ENCODE assay signal across 22 cellular contexts in the genomic region with DNA sequence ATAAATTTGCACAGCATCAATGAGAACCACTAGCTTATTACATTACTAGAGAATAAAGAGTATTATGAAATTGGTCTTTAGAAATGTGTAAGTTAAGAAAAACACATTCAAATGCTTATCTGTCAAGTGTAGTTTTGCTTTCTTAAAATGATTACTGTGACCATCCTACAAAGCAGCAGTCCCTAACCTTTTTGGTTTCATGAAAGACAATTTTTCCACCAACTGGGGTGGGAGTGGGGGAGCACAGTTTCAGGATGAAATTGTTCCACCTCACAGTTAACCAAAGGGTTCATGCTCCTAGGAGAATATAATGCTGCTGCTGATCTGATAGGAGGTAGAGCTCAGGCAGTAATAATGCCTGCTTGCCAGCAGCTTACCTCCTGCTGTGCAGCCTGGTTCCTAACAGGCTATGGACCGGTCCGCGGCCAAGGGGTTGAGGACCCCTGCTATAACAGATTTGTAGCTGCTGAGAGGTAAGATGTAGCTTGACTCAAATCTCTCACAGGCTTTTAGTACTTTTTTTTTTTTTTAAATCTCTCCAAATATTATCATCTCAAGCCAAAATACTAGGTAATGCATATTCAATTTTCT. TPM values are rescaled to one million over a fixed set of nuclear protein-coding genes. Genes with fewer than 3 reads are reported as not detected.
A peak's percentile ranks its signal among the peaks of the same experiment; 100 is the strongest.
DNase-seq lines count a peak whose midpoint lies in the region; ATAC-seq and TF ChIP-seq lines count a peak whose summit lies in the region.
"Had no signal": no experiment of that assay in that cellular context is flagged by ENCODE, and none has a peak within 500 bp of the region (broad histone marks: within the 10 kb centered on the region; RNA-seq: fewer than 3 reads in every experiment).

No MANE protein-coding gene starts in this region.

- no peak overlapping the region for H3K4me3 Mint-ChIP-seq in activated CD4-positive, alpha-beta T cell treated with anti-CD3 and anti-CD28 coated beads for 36 hours
- H3K4me3 Mint-ChIP-seq in CD4-positive, alpha-beta T cell: no peak overlapping the region
- no peak overlapping the region for H3K4me3 Mint-ChIP-seq in T-helper 17 cell
- no peak overlapping the region for H3K4me3 Mint-ChIP-seq in effector memory CD8-positive, alpha-beta T cell

- H3K9me3 ChIP-seq in CD4-positive, alpha-beta T cell (ENCODE audit: control insufficient read depth, low read length): no peaks in the 10 kb centered on the region
- H3K9me3 ChIP-seq in T-helper 17 cell (ENCODE audit: control insufficient read depth, low read length, poor library complexity, severe bottlenecking): no peaks in the 10 kb centered on the region
- H3K9me3 ChIP-seq: BLaER1, gastroesophageal sphincter, lower lobe of right lung, right atrium auricular region, thoracic aorta had no signal

- H3K27ac ChIP-seq in CD4-positive, alpha-beta T cell (ENCODE audit: low read depth, low read length): no peak overlapping the region
- H3K27ac ChIP-seq: BLaER1, gastroesophageal sphincter, GM23248, lower lobe of right lung, right atrium auricular region, thoracic aorta had no signal

- CTCF ChIA-PET in activated CD4-positive, alpha-beta T cell treated with anti-CD3 and anti-CD28 coated beads for 36 hours (lab: Charles Lee): interaction anchor here (0.6 to 1.2 kb wide), 5 partner anchors 16 to 540 kb away, joined by 3 read pairs; no protein-coding TSS in a partner anchor
- CTCF ChIA-PET in CD4-positive, alpha-beta T cell (lab: Charles Lee): interaction anchor here (0.6 kb wide), 1 partner anchor 110 kb away, joined by 3 read pairs; no protein-coding TSS in a partner anchor

- peak; percentile 80 for ATAC-seq in activated CD4-positive, alpha-beta T cell treated with anti-CD3 and anti-CD28 coated beads for 36 hours
- ATAC-seq in CD4-positive, alpha-beta T cell (ENCODE audit: poor library complexity): no peak
- no peak for ATAC-seq in T-helper 17 cell
- no peak for ATAC-seq in effector memory CD8-positive, alpha-beta T cell (replicated peaks)
- ATAC-seq in HG03378 (IDR thresholded peaks at IDR 0.05; ENCODE audit: unreplicated experiment): no peak
- no peak for ATAC-seq in HG02970 (IDR thresholded peaks at IDR 0.05; ENCODE audit: low FRiP score, unreplicated experiment)
- ATAC-seq: esophagus mucosa, gastroesophageal sphincter, lower lobe of right lung, Right ventricle myocardium inferior had no signal

- no peaks in the 10 kb centered on the region for H3K27me3 Mint-ChIP-seq in activated CD4-positive, alpha-beta T cell treated with anti-CD3 and anti-CD28 coated beads for 36 hours
- H3K27me3 Mint-ChIP-seq in CD4-positive, alpha-beta T cell: no peaks in the 10 kb centered on the region
- H3K27me3 Mint-ChIP-seq in T-helper 17 cell: no peaks in the 10 kb centered on the region
- H3K27me3 Mint-ChIP-seq in effector memory CD8-positive, alpha-beta T cell: no peaks in the 10 kb centered on the region

- DNase-seq in activated CD4-positive, alpha-beta T cell treated with anti-CD3 and anti-CD28 coated beads for 36 hours: peak; percentile 27
- no peak for DNase-seq in activated CD4-positive, alpha-beta T cell treated with anti-CD3 and anti-CD28 coated beads for 4 hours
- DNase-seq in CD4-positive, alpha-beta T cell: no peak
- DNase-seq in T-helper 17 cell: no peak
- DNase-seq in effector memory CD8-positive, alpha-beta T cell: no peak
- no peak for DNase-seq in SIG-M5 (lab: John Stamatoyannopoulos, UW)
- DNase-seq: GM23248, kidney, lower lobe of right lung, MM.1S, NCI-H146, NCI-H2171 treated with DMSO at 0.1 percent for 48 hours, NCI-H774, SW 1271 had no signal

- H3K36me3 Mint-ChIP-seq in activated CD4-positive, alpha-beta T cell treated with anti-CD3 and anti-CD28 coated beads for 36 hours (ENCODE audit: low read depth): peaks cover 63% of the 10 kb centered on the region
- peaks cover 97% of the 10 kb centered on the region for H3K36me3 Mint-ChIP-seq in CD4-positive, alpha-beta T cell (ENCODE audit: low read depth)
- peaks cover 8% of the 10 kb centered on the region for H3K36me3 Mint-ChIP-seq in T-helper 17 cell (ENCODE audit: low read depth)
- peaks cover 93% of the 10 kb centered on the region for H3K36me3 Mint-ChIP-seq in effector memory CD8-positive, alpha-beta T cell (ENCODE audit: insufficient read depth)

- H3K27ac Mint-ChIP-seq in activated CD4-positive, alpha-beta T cell treated with anti-CD3 and anti-CD28 coated beads for 36 hours: peak overlapping the region; percentile 20
- H3K27ac Mint-ChIP-seq in CD4-positive, alpha-beta T cell: peak overlapping the region; percentile 37
- peak overlapping the region; percentile 74 for H3K27ac Mint-ChIP-seq in T-helper 17 cell
- peak overlapping the region; percentile 76 to 85 for H3K27ac Mint-ChIP-seq in effector memory CD8-positive, alpha-beta T cell

- TF ChIP-seq CTCF in CD4-positive, alpha-beta T cell (IDR thresholded peaks at IDR 0.05): no peak

- no peaks in the 10 kb centered on the region for H3K27me3 ChIP-seq in CD4-positive, alpha-beta T cell (ENCODE audit: control insufficient read depth, insufficient read depth, low read length)
- H3K27me3 ChIP-seq: BLaER1, gastroesophageal sphincter, right atrium auricular region had no signal

- H3K9me3 Mint-ChIP-seq in activated CD4-positive, alpha-beta T cell treated with anti-CD3 and anti-CD28 coated beads for 36 hours (ENCODE audit: low read depth): no peaks in the 10 kb centered on the region
- H3K9me3 Mint-ChIP-seq in CD4-positive, alpha-beta T cell: no peaks in the 10 kb centered on the region
- no peaks in the 10 kb centered on the region for H3K9me3 Mint-ChIP-seq in effector memory CD8-positive, alpha-beta T cell

- H3K4me1 Mint-ChIP-seq in activated CD4-positive, alpha-beta T cell treated with anti-CD3 and anti-CD28 coated beads for 36 hours: peaks cover 33% of the 10 kb centered on the region
- peaks cover 14% of the 10 kb centered on the region for H3K4me1 Mint-ChIP-seq in CD4-positive, alpha-beta T cell (ENCODE audit: low read depth)
- H3K4me1 Mint-ChIP-seq in T-helper 17 cell: peaks cover 14% of the 10 kb centered on the region
- H3K4me1 Mint-ChIP-seq in effector memory CD8-positive, alpha-beta T cell (ENCODE audit: low read depth in 2 of 2): peaks cover 0 to 8% of the 10 kb centered on the region in 2 donors

- POLR2A ChIA-PET in activated CD4-positive, alpha-beta T cell treated with anti-CD3 and anti-CD28 coated beads for 36 hours (lab: Charles Lee): interaction anchor here (0.7 to 0.8 kb wide), 2 partner anchors 31 to 49 kb away, joined by 3 read pairs; no protein-coding TSS in a partner anchor
- POLR2A ChIA-PET in CD4-positive, alpha-beta T cell (lab: Charles Lee): no interaction called here

- intact Hi-C loops in activated CD4-positive, alpha-beta T cell treated with anti-CD3 and anti-CD28 coated beads for 36 hours (cut with DNase I, micrococcal nuclease): no loop called here
- intact Hi-C loops in CD4-positive, alpha-beta T cell (cut with DNase I, micrococcal nuclease): no loop called here

RNA-seq across cellular contexts. Expression of a gene that starts 45.4 kb away (rescaled TPM):
- total RNA-seq in activated CD4-positive, alpha-beta T cell treated with anti-CD3 and anti-CD28 coated beads for 36 hours: 100 to 1,000 TPM; 105 to 122 TPM
- 100 to 1,000 TPM; 189 to 205 TPM for total RNA-seq in CD4-positive, alpha-beta T cell
- total RNA-seq in T-helper 17 cell: 100 to 1,000 TPM; 180 to 224 TPM

RNA-seq across cellular contexts. Expression of a gene that starts 47.1 kb away (rescaled TPM):
- total RNA-seq in activated CD4-positive, alpha-beta T cell treated with anti-CD3 and anti-CD28 coated beads for 36 hours: 10 to 100 TPM; 73.7 to 82.8 TPM
- total RNA-seq in CD4-positive, alpha-beta T cell: 100 to 1,000 TPM; 269 to 287 TPM
- 100 to 1,000 TPM; 333 to 339 TPM for total RNA-seq in T-helper 17 cell
- total RNA-seq: GM23248 had no signal

Comparison
In these comparisons a context has a peak if more than half of its experiments do, and no peak if none do; other contexts are left out.
1. H3K27ac Mint-ChIP-seq: peak in every context shown above with its lines; median percentile 80 in effector memory CD8-positive, alpha-beta T cell; 74 in T-helper 17 cell; 37 in CD4-positive, alpha-beta T cell; 20 in activated CD4-positive, alpha-beta T cell treated with anti-CD3 and anti-CD28 coated beads for 36 hours.